Comparison of ENCODE assay signal across 20 cellular contexts in the genomic region with DNA sequence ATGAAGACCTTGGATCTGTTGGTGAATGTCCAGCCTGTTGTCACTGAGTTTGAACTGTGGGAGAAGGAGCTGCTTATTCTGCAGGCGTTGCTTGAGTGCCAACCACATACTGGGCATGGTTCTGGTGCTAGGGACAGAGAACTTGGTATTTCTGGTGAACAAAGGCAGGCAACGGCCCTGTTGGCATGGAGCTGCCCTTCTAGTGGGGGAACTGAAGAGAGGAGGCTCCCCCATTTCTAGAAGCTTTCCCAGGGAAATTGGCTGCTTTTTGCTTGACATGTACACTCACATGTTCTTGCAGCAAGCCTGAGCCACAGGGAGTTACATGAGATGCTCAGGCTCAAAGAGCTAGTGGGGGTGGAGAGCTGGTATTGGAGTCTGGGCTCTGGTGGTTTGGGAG. TPM values are rescaled to one million over a fixed set of nuclear protein-coding genes. Genes with fewer than 3 reads are reported as not detected.
"Had no signal": no experiment of that assay in that cellular context is flagged by ENCODE, and none has a peak within 500 bp of the region (broad histone marks: within the 10 kb centered on the region; RNA-seq: fewer than 3 reads in every experiment).

No MANE protein-coding gene starts in this region.

- H3K27me3 ChIP-seq: gastrocnemius medialis, heart left ventricle, neural progenitor cell, right lobe of liver, thyroid gland had no signal

- H3K36me3 Mint-ChIP-seq: activated naive CD8-positive, alpha-beta T cell; neural progenitor cell had no signal

- H3K4me3 ChIP-seq: coronary artery, esophagus squamous epithelium, gastrocnemius medialis, heart left ventricle, mucosa of descending colon, neural progenitor cell, right lobe of liver, skin epidermis, thyroid gland had no signal

- H3K9me3 ChIP-seq: esophagus squamous epithelium, gastrocnemius medialis, heart left ventricle, mucosa of descending colon, right lobe of liver, SK-N-SH, thyroid gland had no signal

- H3K36me3 ChIP-seq: esophagus squamous epithelium, gastrocnemius medialis, heart left ventricle, neural progenitor cell, right lobe of liver, thyroid gland had no signal

- H3K4me1 Mint-ChIP-seq: endodermal cell, neural progenitor cell had no signal

- H3K4me1 ChIP-seq: esophagus squamous epithelium, gastrocnemius medialis, neural progenitor cell, right lobe of liver, thyroid gland had no signal

- H3K9ac ChIP-seq: neural progenitor cell, SK-N-SH had no signal

- H3K4me3 Mint-ChIP-seq: activated B cell treated with CpG ODN at 0.5 μM for 24 hours; activated naive CD8-positive, alpha-beta T cell; endodermal cell; neural progenitor cell; stimulated activated naive CD8-positive, alpha-beta T cell treated with anti-CD3 and anti-CD28 coated beads, Interleukin-15, Interleukin-2, amounts not matched to agents 100 ng/mL and 50 ng/mL, for 24 hours had no signal

- H3K27me3 Mint-ChIP-seq: activated B cell treated with CpG ODN at 0.5 μM for 24 hours; activated naive CD8-positive, alpha-beta T cell had no signal

- H3K27ac Mint-ChIP-seq: activated B cell treated with CpG ODN at 0.5 μM for 24 hours; endodermal cell; neural progenitor cell; stimulated activated naive CD8-positive, alpha-beta T cell treated with anti-CD3 and anti-CD28 coated beads, Interleukin-15, Interleukin-2, amounts not matched to agents 100 ng/mL and 50 ng/mL, for 24 hours had no signal

- H3K4me2 ChIP-seq: neural progenitor cell, SK-N-SH had no signal

- ATAC-seq: gastrocnemius medialis, heart left ventricle, mucosa of descending colon, right lobe of liver had no signal

- H3K27ac ChIP-seq: coronary artery, esophagus squamous epithelium, gastrocnemius medialis, heart left ventricle, neural progenitor cell, right lobe of liver, skin epidermis, thyroid gland had no signal

- H2AFZ ChIP-seq: neural progenitor cell had no signal

- H3K9me3 Mint-ChIP-seq: activated B cell treated with CpG ODN at 0.5 μM for 24 hours, endodermal cell, neural progenitor cell had no signal

- DNase-seq: activated B cell treated with CpG ODN at 0.5 μM for 24 hours; activated CD4-positive, alpha-beta T cell treated with anti-CD3 and anti-CD28 coated beads for 4 hours; activated gamma-delta T cell treated with Interleukin-2 at 50 U/mL for 16 hours; endodermal cell; esophagus squamous epithelium; gastrocnemius medialis; heart left ventricle; mesenchymal stem cell; mucosa of descending colon; right lobe of liver; SK-N-SH; stimulated activated CD4-positive, alpha-beta T cell treated with anti-CD3 and anti-CD28 coated beads, Interleukin-1b, Interleukin-23, amount 100 ng/mL, for 48 hours; T1000; thyroid gland had no signal

RNA-seq across cellular contexts. Expression of a gene that starts 8.9 kb away (rescaled TPM):
- total RNA-seq: bronchial epithelial cell had no signal
